ENCODE assay signal across 32 cellular contexts in genomic region chr17:36989173-36989572, GRCh38. TPM values are rescaled to one million over a fixed set of nuclear protein-coding genes. Genes with fewer than 3 reads are reported as not detected.
"Had no signal": no experiment of that assay in that cellular context is flagged by ENCODE, and none has a peak within 500 bp of the region (broad histone marks: within the 10 kb centered on the region; RNA-seq: fewer than 3 reads in every experiment).

No MANE protein-coding gene starts in this region.

- DNase-seq: naive thymus-derived CD4-positive, alpha-beta T cell; natural killer cell; nucleus accumbens; ovary; posterior cingulate gyrus; psoas muscle; right cardiac atrium; right lobe of liver; sigmoid colon; small intestine; stimulated activated CD4-positive, alpha-beta T cell treated with anti-CD3 and anti-CD28 coated beads, Interleukin-15, amount 100 ng/mL, for 24 hours; stimulated activated CD4-positive, alpha-beta T cell treated with anti-CD3 and anti-CD28 coated beads, Interleukin-2, amount 100 ng/mL, for 24 hours; stimulated activated CD4-positive, alpha-beta T cell treated with anti-CD3 and anti-CD28 coated beads, Interleukin-2, amount 100 ng/mL, for 48 hours; stimulated activated CD4-positive, alpha-beta T cell treated with anti-CD3 and anti-CD28 coated beads, Interleukin-4, amount 100 ng/mL, for 24 hours; stimulated activated naive CD4-positive, alpha-beta T cell; stimulated activated naive CD8-positive, alpha-beta T cell treated with anti-CD3 and anti-CD28 coated beads, Interleukin-15, amount 100 ng/mL, for 72 hours; stimulated activated naive CD8-positive, alpha-beta T cell treated with anti-CD3 and anti-CD28 coated beads, Interleukin-15, Interleukin-2, amounts not matched to agents 100 U/mL and 50 U/mL, for 24 hours; testis; trophoblast cell; upper lobe of left lung had no signal

- H3K27me3 ChIP-seq: neutrophil, ovary, right lobe of liver, sigmoid colon, suprapubic skin, testis, tibial nerve, upper lobe of left lung, vagina had no signal

- H3K9me3 ChIP-seq: neutrophil, ovary, psoas muscle, right lobe of liver, sigmoid colon, suprapubic skin, testis, tibial nerve, upper lobe of left lung, vagina had no signal

- H3K9me3 Mint-ChIP-seq: naive thymus-derived CD4-positive, alpha-beta T cell; natural killer cell; nephron; neural crest cell; stimulated activated effector memory CD8-positive, alpha-beta T cell treated with anti-CD3 and anti-CD28 coated beads, Interleukin-12 subunit alpha, Interleukin-12 subunit beta, amount 100 ng/mL, for 72 hours; stimulated activated naive CD8-positive, alpha-beta T cell treated with anti-CD3 and anti-CD28 coated beads, Interleukin-15, amount 100 ng/mL, for 72 hours had no signal

- H3K9ac ChIP-seq: parathyroid adenoma had no signal

- H3K27me3 Mint-ChIP-seq: naive thymus-derived CD4-positive, alpha-beta T cell; progenitor cell of endocrine pancreas; stimulated activated naive CD8-positive, alpha-beta T cell treated with anti-CD3 and anti-CD28 coated beads, Interleukin-15, amount 100 ng/mL, for 72 hours had no signal

- H3K4me1 ChIP-seq: parathyroid adenoma, psoas muscle, right lobe of liver, suprapubic skin, testis, tibial nerve, upper lobe of left lung, vagina had no signal

- ATAC-seq: naive thymus-derived CD4-positive, alpha-beta T cell; natural killer cell; psoas muscle; right cardiac atrium; stimulated activated effector memory CD8-positive, alpha-beta T cell treated with anti-CD3 and anti-CD28 coated beads, Interleukin-12 subunit alpha, Interleukin-12 subunit beta, amount 100 ng/mL, for 72 hours; stimulated activated naive CD8-positive, alpha-beta T cell treated with anti-CD3 and anti-CD28 coated beads, Interleukin-15, amount 100 ng/mL, for 72 hours; stimulated activated naive CD8-positive, alpha-beta T cell treated with anti-CD3 and anti-CD28 coated beads, Interleukin-15, Interleukin-2, amounts not matched to agents 100 U/mL and 50 U/mL, for 24 hours had no signal

- H3K4me1 Mint-ChIP-seq: neural crest cell; stimulated activated naive CD8-positive, alpha-beta T cell treated with anti-CD3 and anti-CD28 coated beads, Interleukin-15, amount 100 ng/mL, for 72 hours had no signal

- H3K36me3 ChIP-seq: ovary had no signal

- H3K27ac Mint-ChIP-seq: natural killer cell; nephron; progenitor cell of endocrine pancreas; stimulated activated effector memory CD8-positive, alpha-beta T cell treated with anti-CD3 and anti-CD28 coated beads, Interleukin-12 subunit alpha, Interleukin-12 subunit beta, amount 100 ng/mL, for 72 hours had no signal

- H2AFZ ChIP-seq: parathyroid adenoma had no signal

- H3K4me3 ChIP-seq: ovary, psoas muscle, right lobe of liver, sigmoid colon, suprapubic skin, testis, tibial nerve, upper lobe of left lung, vagina had no signal

- H3K27ac ChIP-seq: neutrophil, ovary, parathyroid adenoma, psoas muscle, right lobe of liver, sigmoid colon, suprapubic skin, testis, tibial nerve, upper lobe of left lung, vagina had no signal

- H3K4me3 Mint-ChIP-seq: naive thymus-derived CD4-positive, alpha-beta T cell; natural killer cell; nephron; neural crest cell; stimulated activated effector memory CD8-positive, alpha-beta T cell treated with anti-CD3 and anti-CD28 coated beads, Interleukin-12 subunit alpha, Interleukin-12 subunit beta, amount 100 ng/mL, for 72 hours; stimulated activated naive CD8-positive, alpha-beta T cell treated with anti-CD3 and anti-CD28 coated beads, Interleukin-15, amount 100 ng/mL, for 72 hours had no signal

RNA-seq across cellular contexts. Expression of gene LHX1, which starts 51.9 kb away (rescaled TPM):
- total RNA-seq: natural killer cell, omental fat pad, psoas muscle, right cardiac atrium, right lobe of liver, sigmoid colon, skeletal muscle tissue, suprapubic skin, tibial nerve, upper lobe of left lung, ureter, vagina had no signal
- polyA plus RNA-seq: naive thymus-derived CD4-positive, alpha-beta T cell; psoas muscle; right cardiac atrium; sigmoid colon; small intestine had no signal
